ENCODE assay signal across 18 cellular contexts in the genomic region with DNA sequence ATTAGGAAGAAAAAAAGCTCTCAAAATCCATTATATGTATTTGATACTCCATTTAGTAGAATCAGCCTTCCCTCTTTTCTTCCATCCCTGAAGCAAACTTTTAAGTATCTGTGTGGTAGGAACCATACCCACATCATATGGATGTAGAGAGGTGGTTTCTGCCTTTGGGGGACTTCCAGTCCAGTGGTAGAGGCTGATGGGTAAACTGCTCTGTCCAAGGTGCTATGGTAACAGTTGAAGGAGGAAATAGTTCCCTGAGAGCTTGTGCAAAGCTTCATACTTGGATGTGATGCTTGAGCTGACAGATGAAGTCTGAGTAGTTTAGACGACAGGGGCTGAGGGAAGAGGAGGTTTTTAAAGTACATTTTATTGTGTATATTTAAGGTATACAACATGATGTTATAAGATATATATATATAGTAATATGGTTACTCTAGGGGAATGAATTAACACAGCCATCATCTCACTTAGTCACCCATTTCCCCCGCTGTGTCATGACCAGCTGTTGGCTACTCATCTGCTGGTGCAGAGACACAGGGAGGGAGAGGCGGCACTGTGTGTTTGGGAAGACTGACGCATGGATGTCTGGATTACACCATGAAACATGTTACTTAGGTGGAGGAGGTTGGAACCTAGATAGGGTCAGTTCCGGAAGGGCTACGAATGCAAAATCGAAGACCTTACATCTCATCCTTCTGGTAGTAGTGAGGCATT.
DNase-seq lines count a peak whose midpoint lies in the region; ATAC-seq and TF ChIP-seq lines count a peak whose summit lies in the region.
"Had no signal": no experiment of that assay in that cellular context is flagged by ENCODE, and none has a peak within 500 bp of the region (broad histone marks: within the 10 kb centered on the region; RNA-seq: fewer than 3 reads in every experiment).

No MANE protein-coding gene starts in this region.

- H3K4me1 Mint-ChIP-seq in GM23338, result peaks cover 17% of the 10 kb centered on the region

- no TSS peak for BruUV-seq in PC-3 (replicated peaks; lab: Mats Ljungman, UMichigan)

- H3K4me2 ChIP-seq in GM23338 (no peak overlapping the region), PC-3 (ENCODE audit: low read length) (no peak overlapping the region)

- H2AFZ ChIP-seq in GM23338, result no peak overlapping the region
- no peak overlapping the region for H2AFZ ChIP-seq in PC-3 (ENCODE audit: low read length)

- CTCF ChIA-PET in PC-3 (lab: Charles Lee), result interaction anchor here (0.6 kb wide), 1 partner anchor 24 kb away, joined by 3 read pairs; no protein-coding TSS in a partner anchor

- H3K36me3 ChIP-seq in GM23338 (ENCODE audit: insufficient read depth), result no peaks in the 10 kb centered on the region
- H3K36me3 ChIP-seq in PC-3 (ENCODE audit: low read depth, low read length), result no peaks in the 10 kb centered on the region

- POLR2A ChIA-PET in PC-3 (lab: Charles Lee; ENCODE audit: unreplicated experiment), result interaction anchor here (0.6 kb wide), 1 partner anchor 52 kb away, joined by 9 read pairs; no protein-coding TSS in a partner anchor

- no peaks in the 10 kb centered on the region for H3K27me3 ChIP-seq in GM23338 (ENCODE audit: insufficient read depth)
- no peaks in the 10 kb centered on the region for H3K27me3 ChIP-seq in PC-3 (ENCODE audit: low read length)

- no peaks in the 10 kb centered on the region for H4K20me1 ChIP-seq in GM23338 (replicated peaks; ENCODE audit: insufficient read depth)
- H4K20me1 ChIP-seq in PC-3 (ENCODE audit: low read length), result no peaks in the 10 kb centered on the region

- H3K4me3 Mint-ChIP-seq in GM23338, result no peak overlapping the region
- H3K4me3 Mint-ChIP-seq: B cell; CD8-positive, alpha-beta T cell; HFFc6; T-helper 17 cell had no signal

- H3K36me3 Mint-ChIP-seq in GM23338 (ENCODE audit: low read depth), result no peaks in the 10 kb centered on the region

- DNase-seq in ELR (ENCODE audit: low read depth) (peak; percentile 69), GM23338 (ENCODE audit: low spot score) (no peak), PC-3 (peak; percentile 65), epithelial cell of esophagus (ENCODE audit: low read depth) (peak; percentile 27), ACHN (no peak), mesenteric fat pad (ENCODE audit: low spot score) (no peak)
- no peak for DNase-seq in activated effector memory CD4-positive, alpha-beta T cell treated with anti-CD3 and anti-CD28 coated beads, Interleukin-2, amount 50 U/mL, for 16 hours
- DNase-seq: CD8-positive, alpha-beta T cell; HFFc6; NCI-H1048; NCI-H146; NCI-H226; NCI-H526 treated with DMSO at 0.1 percent for 48 hours; NK-92 treated with Interleukin-12 subunit alpha and Interleukin-12 subunit beta, amount 100 ng/mL, for 24 hours; OCI-M1; T-helper 17 cell had no signal

- no peak overlapping the region for H3K4me3 ChIP-seq in GM23338
- H3K4me3 ChIP-seq in PC-3 (ENCODE audit: low read length), result no peak overlapping the region
- H3K4me3 ChIP-seq in epithelial cell of esophagus (ENCODE audit: low read length), result no peak overlapping the region

- H3K4me1 ChIP-seq in GM23338 (ENCODE audit: insufficient read depth), result no peaks in the 10 kb centered on the region
- H3K4me1 ChIP-seq in PC-3 (ENCODE audit: insufficient read depth, low read length), result peaks cover 4% of the 10 kb centered on the region

- intact Hi-C loops in PC-3 (cut with micrococcal nuclease), result no loop called here

- no peaks in the 10 kb centered on the region for H3K9me3 Mint-ChIP-seq in GM23338
- H3K9me3 Mint-ChIP-seq: CD8-positive, alpha-beta T cell; HFFc6 had no signal

- no peak overlapping the region for H3K27ac Mint-ChIP-seq in GM23338
- H3K27ac Mint-ChIP-seq: B cell; CD8-positive, alpha-beta T cell; HFFc6; T-helper 17 cell had no signal

- no peaks in the 10 kb centered on the region for H3F3A ChIP-seq in GM23338 (replicated peaks; ENCODE audit: low read depth)
- H3F3A ChIP-seq in PC-3 (ENCODE audit: low read length, unreplicated experiment), result no peaks in the 10 kb centered on the region

- H3K9me2 ChIP-seq in GM23338 (ENCODE audit: insufficient read depth) (peaks cover 6% of the 10 kb centered on the region; the same call in 1 of the 2 replicates), PC-3 (replicated peaks; ENCODE audit: low read length) (no peaks in the 10 kb centered on the region)

- no peak for TF ChIP-seq CTCF in GM23338 (conservative IDR thresholded peaks at IDR 0.05; ENCODE audit: low read depth in 2 of 2)
- no peak for TF ChIP-seq CTCF in PC-3 (conservative IDR thresholded peaks at IDR 0.05; ENCODE audit: low read depth, low read length)
- TF ChIP-seq CTCF in epithelial cell of esophagus (IDR thresholded peaks at IDR 0.05; ENCODE audit: insufficient read depth, low read depth, low read length, missing control alignments), result no peak

- no peaks in the 10 kb centered on the region for H3K27me3 Mint-ChIP-seq in GM23338 (ENCODE audit: insufficient read depth, low read depth, poor library complexity)
- H3K27me3 Mint-ChIP-seq: B cell, T-helper 17 cell had no signal

- H3K9ac ChIP-seq in PC-3 (ENCODE audit: low read length), result no peak overlapping the region

- in situ Hi-C loops in ACHN (cut with HindIII; ENCODE audit: low pct_ligation_motif_present, low pct_unique_long_range_greater_than_20kb, low sequenced_read_pairs), result no loop called here

- no peak overlapping the region for H3K27ac ChIP-seq in GM23338 (ENCODE audit: low read depth)
- H3K27ac ChIP-seq in PC-3 (ENCODE audit: low read length), result peak overlapping the region; percentile 21; the same call in 1 of the 2 replicates

- no peaks in the 10 kb centered on the region for H3K9me3 ChIP-seq in PC-3 (ENCODE audit: low read length)

- ATAC-seq in GM23338 (no peak), PC-3 (peak; percentile 81), HG03460 (IDR thresholded peaks at IDR 0.05; ENCODE audit: unreplicated experiment) (no peak)
- ATAC-seq: CD8-positive, alpha-beta T cell; T-helper 17 cell had no signal

- H3K79me2 ChIP-seq in GM23338 (replicated peaks; ENCODE audit: insufficient read depth) (peaks cover 12% of the 10 kb centered on the region; the same call in 1 of the 2 replicates), PC-3 (ENCODE audit: low read length) (no peaks in the 10 kb centered on the region; the same call in 1 of the 2 replicates)

TF ChIP-seq in GM23338, 12 proteins besides CTCF, POLR2A, EP300 and RAD21:
- TF ChIP-seq REST (IDR thresholded peaks at IDR 0.05; ENCODE audit: unreplicated experiment) (peak; percentile 53), ZNF331 (CRISPR knock-in tag; IDR thresholded peaks at IDR 0.05; ENCODE audit: low read depth) (no peak), JUNB (IDR thresholded peaks at IDR 0.05; ENCODE audit: unreplicated experiment) (no peak)

Comparison
In these comparisons a context has a peak if more than half of its experiments do, and no peak if none do; other contexts are left out.
1. DNase-seq: peak in ELR (single experiment), PC-3 (single experiment) and epithelial cell of esophagus (single experiment); none in GM23338 (single experiment), ACHN (single experiment), mesenteric fat pad (single experiment) and activated effector memory CD4-positive, alpha-beta T cell treated with anti-CD3 and anti-CD28 coated beads, Interleukin-2, amount 50 U/mL, for 16 hours (single experiment).